1 cellular context compared by ENCODE assay signal in genomic region chr17:42373896-42374295, GRCh38.
TF ChIP-seq lines count a peak whose summit lies in the region.

No MANE protein-coding gene starts in this region.

TF ChIP-seq in WTC11, 78 proteins besides CTCF, POLR2A, EP300 and RAD21 (continued from another document):
- TF ChIP-seq PREB (CRISPR knock-in tag; IDR thresholded peaks at IDR 0.05; ENCODE audit: borderline replicate concordance) (no peak), ZNF512 (CRISPR knock-in tag; IDR thresholded peaks at IDR 0.05; ENCODE audit: borderline replicate concordance) (no peak)
